ENCODE assay signal across 16 cellular contexts in genomic region chr7:6167004-6167551, GRCh38.
DNase-seq lines count a peak whose midpoint lies in the region; ATAC-seq and TF ChIP-seq lines count a peak whose summit lies in the region.
"Had no signal": no experiment of that assay in that cellular context is flagged by ENCODE, and none has a peak within 500 bp of the region (broad histone marks: within the 10 kb centered on the region; RNA-seq: fewer than 3 reads in every experiment).

No MANE protein-coding gene starts in this region.

- no peak overlapping the region for H3K4me3 Mint-ChIP-seq in HFFc6
- no peak overlapping the region for H3K4me3 Mint-ChIP-seq in activated T-helper 17 cell treated with anti-CD3 and anti-CD28 coated beads, Interleukin-2, amount 50 U/mL, for 72 hours
- no peak overlapping the region for H3K4me3 Mint-ChIP-seq in stimulated activated memory B cell treated with anti-CD40 and anti-IgM and Interleukin-4, amounts not matched to agents 10 μg/mL and 1 μg/mL and 100 μg/mL, for 72 hours
- H3K4me3 Mint-ChIP-seq: naive thymus-derived CD8-positive, alpha-beta T cell had no signal

- H3K27ac ChIP-seq in right atrium auricular region, result peak overlapping the region; percentile 82
- H3K27ac ChIP-seq: body of pancreas, C4-2B, HL-60, uterus had no signal

- no peaks in the 10 kb centered on the region for H3K27me3 ChIP-seq in right atrium auricular region
- H3K27me3 ChIP-seq: body of pancreas, uterus had no signal

- TF ChIP-seq CTCF in HFFc6 (IDR thresholded peaks at IDR 0.05), result no peak
- TF ChIP-seq CTCF in right atrium auricular region (IDR thresholded peaks at IDR 0.05), result no peak

- ATAC-seq in activated T-helper 17 cell treated with anti-CD3 and anti-CD28 coated beads, Interleukin-2, amount 50 U/mL, for 72 hours (replicated peaks), result no peak
- ATAC-seq in stimulated activated memory B cell treated with anti-CD40 and anti-IgM and Interleukin-4, amounts not matched to agents 10 μg/mL and 1 μg/mL and 100 μg/mL, for 72 hours, result no peak
- no peak for ATAC-seq in HG02884 (IDR thresholded peaks at IDR 0.05; ENCODE audit: unreplicated experiment)
- ATAC-seq: body of pancreas; naive thymus-derived CD8-positive, alpha-beta T cell; Panc1; sciatic nerve had no signal

- H3K27ac Mint-ChIP-seq in HFFc6, result peak overlapping the region; percentile 42; the same call in 1 of the 2 replicates
- peak overlapping the region; percentile 46 for H3K27ac Mint-ChIP-seq in activated T-helper 17 cell treated with anti-CD3 and anti-CD28 coated beads, Interleukin-2, amount 50 U/mL, for 72 hours
- H3K27ac Mint-ChIP-seq in stimulated activated memory B cell treated with anti-CD40 and anti-IgM and Interleukin-4, amounts not matched to agents 10 μg/mL and 1 μg/mL and 100 μg/mL, for 72 hours, result peak overlapping the region; percentile 27

- peaks cover 0 to 54% of the 10 kb centered on the region in 2 donors for H3K4me1 ChIP-seq in right atrium auricular region
- H3K4me1 ChIP-seq: body of pancreas, uterus had no signal

- no peaks in the 10 kb centered on the region for H3K9me3 ChIP-seq in right atrium auricular region
- H3K9me3 ChIP-seq: body of pancreas, uterus had no signal

- H3K36me3 ChIP-seq in right atrium auricular region, result peaks cover 28% of the 10 kb centered on the region
- H3K36me3 ChIP-seq: uterus had no signal

- H3K27me3 Mint-ChIP-seq in HFFc6 (ENCODE audit: insufficient read depth), result peaks cover 4% of the 10 kb centered on the region
- H3K27me3 Mint-ChIP-seq in activated T-helper 17 cell treated with anti-CD3 and anti-CD28 coated beads, Interleukin-2, amount 50 U/mL, for 72 hours, result no peaks in the 10 kb centered on the region
- H3K27me3 Mint-ChIP-seq in stimulated activated memory B cell treated with anti-CD40 and anti-IgM and Interleukin-4, amounts not matched to agents 10 μg/mL and 1 μg/mL and 100 μg/mL, for 72 hours, result no peaks in the 10 kb centered on the region
- H3K27me3 Mint-ChIP-seq: naive thymus-derived CD8-positive, alpha-beta T cell had no signal

- H3K36me3 Mint-ChIP-seq in HFFc6 (ENCODE audit: low read depth), result peaks cover 6% of the 10 kb centered on the region
- H3K36me3 Mint-ChIP-seq in activated T-helper 17 cell treated with anti-CD3 and anti-CD28 coated beads, Interleukin-2, amount 50 U/mL, for 72 hours (ENCODE audit: low read depth), result no peaks in the 10 kb centered on the region
- H3K36me3 Mint-ChIP-seq in stimulated activated memory B cell treated with anti-CD40 and anti-IgM and Interleukin-4, amounts not matched to agents 10 μg/mL and 1 μg/mL and 100 μg/mL, for 72 hours, result peaks cover 10% of the 10 kb centered on the region

- no peaks in the 10 kb centered on the region for H3K9me3 Mint-ChIP-seq in HFFc6
- no peaks in the 10 kb centered on the region for H3K9me3 Mint-ChIP-seq in activated T-helper 17 cell treated with anti-CD3 and anti-CD28 coated beads, Interleukin-2, amount 50 U/mL, for 72 hours
- H3K9me3 Mint-ChIP-seq in stimulated activated memory B cell treated with anti-CD40 and anti-IgM and Interleukin-4, amounts not matched to agents 10 μg/mL and 1 μg/mL and 100 μg/mL, for 72 hours, result no peaks in the 10 kb centered on the region
- H3K9me3 Mint-ChIP-seq: naive thymus-derived CD8-positive, alpha-beta T cell had no signal

- H3K4me1 Mint-ChIP-seq in HFFc6 (ENCODE audit: low read depth), result peaks cover 3% of the 10 kb centered on the region
- H3K4me1 Mint-ChIP-seq in activated T-helper 17 cell treated with anti-CD3 and anti-CD28 coated beads, Interleukin-2, amount 50 U/mL, for 72 hours, result no peaks in the 10 kb centered on the region
- peaks cover 14% of the 10 kb centered on the region for H3K4me1 Mint-ChIP-seq in stimulated activated memory B cell treated with anti-CD40 and anti-IgM and Interleukin-4, amounts not matched to agents 10 μg/mL and 1 μg/mL and 100 μg/mL, for 72 hours

- DNase-seq in HFFc6, result no peak
- DNase-seq in right atrium auricular region (ENCODE audit: low spot score), result no peak
- no peak for DNase-seq in NCI-H2107 treated with DMSO at 0.1 percent for 48 hours (lab: John Stamatoyannopoulos, UW; ENCODE audit: unreplicated experiment)
- DNase-seq in KBM-7, result no peak
- DNase-seq: body of pancreas; effector CD8-positive, alpha-beta T cell; naive thymus-derived CD8-positive, alpha-beta T cell; stimulated activated CD4-positive, alpha-beta T cell treated with anti-CD3 and anti-CD28 coated beads, Interleukin-2, amount 100 ng/mL, for 48 hours; uterus had no signal

- in situ Hi-C loops in KBM-7 (cut with MboI; ENCODE audit: low pct_unique_long_range_greater_than_20kb, low sequenced_read_pairs), result no loop called here

- H3K4me3 ChIP-seq in right atrium auricular region, result no peak overlapping the region
- H3K4me3 ChIP-seq: body of pancreas, uterus had no signal
